In the genomic region with DNA sequence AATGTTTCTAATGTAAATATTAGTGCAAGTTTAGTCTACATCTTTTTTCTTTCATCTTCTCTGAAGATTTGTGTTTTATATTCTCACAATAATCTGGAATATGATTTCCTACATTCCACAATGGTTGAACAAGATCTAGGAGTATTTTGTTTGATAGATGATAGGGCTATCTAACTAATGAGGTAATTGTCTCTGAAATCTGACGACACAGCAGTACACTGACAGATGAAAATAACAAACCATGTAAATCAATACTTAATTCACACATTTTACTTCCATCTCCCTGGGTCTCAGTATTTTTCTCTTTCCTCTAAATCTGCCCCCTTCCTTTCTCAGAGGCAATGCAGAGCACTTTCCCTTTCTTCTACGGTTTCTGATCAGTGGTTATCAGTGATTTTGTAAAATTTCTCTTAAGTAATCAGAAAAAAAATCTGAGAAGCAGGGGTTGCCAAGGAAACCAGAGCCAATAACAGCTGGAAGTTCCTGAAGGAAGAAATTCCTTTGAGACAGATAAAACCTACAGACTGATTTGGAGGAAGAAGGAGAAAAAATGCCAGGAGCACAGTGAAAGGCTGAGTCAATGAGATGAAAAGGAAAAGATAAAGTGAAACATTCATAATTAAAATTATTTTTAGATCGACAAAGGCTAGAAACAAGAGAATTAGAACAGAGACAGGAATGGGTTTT, we compare ENCODE assay signal across 17 cellular contexts. TPM values are rescaled to one million over a fixed set of nuclear protein-coding genes. Genes with fewer than 3 reads are reported as not detected.
DNase-seq lines count a peak whose midpoint lies in the region; ATAC-seq and TF ChIP-seq lines count a peak whose summit lies in the region.
"Had no signal": no experiment of that assay in that cellular context is flagged by ENCODE, and none has a peak within 500 bp of the region (broad histone marks: within the 10 kb centered on the region; RNA-seq: fewer than 3 reads in every experiment).

No MANE protein-coding gene starts in this region.

- intact Hi-C loops in Right ventricle myocardium superior (cut with DNase I) = no loop called here

- H2BK12ac ChIP-seq in neuronal stem cell (ENCODE audit: low read length) = no peak overlapping the region

- TF ChIP-seq EP300 in upper lobe of left lung (IDR thresholded peaks at IDR 0.05) = no peak

- H2AK5ac ChIP-seq in neuronal stem cell (ENCODE audit: low read depth, low read length) = no peak overlapping the region

- H3K4me2 ChIP-seq in neuronal stem cell (ENCODE audit: insufficient read depth, low read length, poor library complexity, severe bottlenecking) = no peak overlapping the region

- H3K4me1 ChIP-seq in cardiac muscle cell (ENCODE audit: low read depth) = no peaks in the 10 kb centered on the region
- peaks cover 5% of the 10 kb centered on the region for H3K4me1 ChIP-seq in iPS-18a (ENCODE audit: control insufficient read depth, low read depth, low read length)
- H3K4me1 ChIP-seq in neuronal stem cell (ENCODE audit: control insufficient read depth in 2 of 2, insufficient read depth in 1 of 2, low read depth in 1 of 2, low read length in 2 of 2) = no peaks in the 10 kb centered on the region
- no peaks in the 10 kb centered on the region for H3K4me1 ChIP-seq in upper lobe of left lung
- H3K4me1 ChIP-seq: heart left ventricle, left ventricle myocardium inferior, tibial artery had no signal

- no peak for TF ChIP-seq POLR2A in upper lobe of left lung (IDR thresholded peaks at IDR 0.05)

- H4K91ac ChIP-seq in neuronal stem cell (ENCODE audit: low read depth, low read length, poor library complexity) = no peak overlapping the region

- H3K27me3 ChIP-seq in cardiac muscle cell = no peaks in the 10 kb centered on the region
- no peaks in the 10 kb centered on the region for H3K27me3 ChIP-seq in iPS-18a (ENCODE audit: control insufficient read depth, insufficient read depth, low read length)
- no peaks in the 10 kb centered on the region for H3K27me3 ChIP-seq in neuronal stem cell (ENCODE audit: control insufficient read depth in 3 of 3, insufficient read depth in 3 of 3, low read depth in 1 of 3, low read length in 3 of 3)
- no peaks in the 10 kb centered on the region for H3K27me3 ChIP-seq in upper lobe of left lung
- H3K27me3 ChIP-seq: dorsolateral prefrontal cortex, heart left ventricle, neutrophil, tibial artery had no signal

- no CpG with 5 or more reads among the region's 3 CpGs for WGBS in neuronal stem cell (ENCODE audit: extremely low coverage in 2 of 2, insufficient read length in 2 of 2, insufficient replicate concordance in 1 of 2), 2 donors
- WGBS in upper lobe of left lung, 2 donors = 57 to 73% methylated on average over 3 of the region's 3 CpGs

- H3K36me3 ChIP-seq in cardiac muscle cell (no peaks in the 10 kb centered on the region), iPS-18a (ENCODE audit: control insufficient read depth, low read depth, low read length) (no peaks in the 10 kb centered on the region), neuronal stem cell (replicated peaks in 1 of 2; ENCODE audit: control insufficient read depth in 2 of 2, insufficient read depth in 2 of 2, low read length in 2 of 2) (peaks cover 0 to 8% of the 10 kb centered on the region in 2 donors), upper lobe of left lung (no peaks in the 10 kb centered on the region)
- H3K36me3 ChIP-seq: left ventricle myocardium inferior, neutrophil had no signal

- H3K18ac ChIP-seq in neuronal stem cell (ENCODE audit: low read length) = no peak overlapping the region

- DNase-seq in cardiac muscle cell (ENCODE audit: low read depth in 1 of 2, low spot score in 1 of 2) = peak in 1 of 2 donors; percentile 67
- no peak for DNase-seq in Right ventricle myocardium superior
- peak; percentile 50 for DNase-seq in astrocyte of the hippocampus (ENCODE audit: low read depth, low spot score)
- no peak for DNase-seq in neuronal stem cell (ENCODE audit: low spot score)
- DNase-seq in upper lobe of left lung = no peak
- DNase-seq: activated naive CD8-positive, alpha-beta T cell treated with anti-CD3 and anti-CD28 coated beads for 36 hours; dorsolateral prefrontal cortex; heart left ventricle; left ventricle myocardium inferior; NCI-H1092; NCI-H510A treated with DMSO at 0.1 percent for 48 hours; tibial artery had no signal

- no peak overlapping the region for H3K4me3 ChIP-seq in cardiac muscle cell
- H3K4me3 ChIP-seq in iPS-18a (ENCODE audit: low read length) = no peak overlapping the region
- H3K4me3 ChIP-seq in neuronal stem cell (ENCODE audit: low read length in 2 of 2) = no peak overlapping the region
- no peak overlapping the region for H3K4me3 ChIP-seq in upper lobe of left lung
- H3K4me3 ChIP-seq: dorsolateral prefrontal cortex, heart left ventricle, left ventricle myocardium inferior, tibial artery had no signal

- no peak for ATAC-seq in Right ventricle myocardium superior (ENCODE audit: poor library complexity)
- no peak for ATAC-seq in GM19455 (IDR thresholded peaks at IDR 0.05; ENCODE audit: unreplicated experiment)
- no peak for ATAC-seq in upper lobe of left lung (ENCODE audit: low FRiP score in 2 of 2)
- ATAC-seq in GM18868 (IDR thresholded peaks at IDR 0.05; ENCODE audit: unreplicated experiment) = no peak
- ATAC-seq: heart left ventricle, Right ventricle myocardium inferior had no signal

- H3K23ac ChIP-seq in neuronal stem cell (ENCODE audit: low read depth, low read length, poor library complexity) = no peak overlapping the region

- H2BK15ac ChIP-seq in neuronal stem cell (ENCODE audit: low read length) = no peak overlapping the region

- H3K9me3 ChIP-seq in cardiac muscle cell (ENCODE audit: low read depth) = no peaks in the 10 kb centered on the region
- H3K9me3 ChIP-seq in iPS-18a (ENCODE audit: control insufficient read depth, low read depth, low read length) = no peaks in the 10 kb centered on the region
- H3K9me3 ChIP-seq in neuronal stem cell (replicated peaks in 1 of 2; ENCODE audit: control insufficient read depth in 2 of 2, insufficient read depth in 1 of 2, low read depth in 1 of 2, low read length in 2 of 2) = no peaks in the 10 kb centered on the region
- H3K9me3 ChIP-seq in upper lobe of left lung = no peaks in the 10 kb centered on the region
- H3K9me3 ChIP-seq: heart left ventricle, left ventricle myocardium inferior, neutrophil, tibial artery had no signal

- no peak overlapping the region for H4K8ac ChIP-seq in neuronal stem cell (ENCODE audit: low read depth, low read length)

- no peak overlapping the region for H3K4ac ChIP-seq in neuronal stem cell (ENCODE audit: low read length)

- no peaks in the 10 kb centered on the region for H3K79me1 ChIP-seq in neuronal stem cell (ENCODE audit: low read depth, low read length)

- H3K14ac ChIP-seq in neuronal stem cell (ENCODE audit: low read length) = no peak overlapping the region

- no peak overlapping the region for H2BK120ac ChIP-seq in neuronal stem cell (ENCODE audit: low read depth, low read length)

- TF ChIP-seq CTCF in cardiac muscle cell (IDR thresholded peaks at IDR 0.05; ENCODE audit: low read depth, low read length) (no peak), upper lobe of left lung (IDR thresholded peaks at IDR 0.05) (no peak)

- H3K9ac ChIP-seq in iPS-18a (ENCODE audit: low read length) (peak overlapping the region; percentile 34), neuronal stem cell (ENCODE audit: low read depth, low read length, poor library complexity) (no peak overlapping the region)

- peak overlapping the region; percentile 6 for H3K27ac ChIP-seq in cardiac muscle cell
- peak overlapping the region; percentile 50 for H3K27ac ChIP-seq in iPS-18a (ENCODE audit: low read length)
- H3K27ac ChIP-seq in neuronal stem cell (replicated peaks; ENCODE audit: low read length) = no peak overlapping the region
- no peak overlapping the region for H3K27ac ChIP-seq in upper lobe of left lung
- H3K27ac ChIP-seq: heart left ventricle, left ventricle myocardium inferior, neutrophil, tibial artery had no signal

- no peak overlapping the region for H2AFZ ChIP-seq in neuronal stem cell (ENCODE audit: low read length)

- no peak overlapping the region for H2BK5ac ChIP-seq in neuronal stem cell (ENCODE audit: low read length)

RNA-seq across cellular contexts. Expression of a gene that starts 7.3 kb away (rescaled TPM):
- total RNA-seq in cardiac muscle cell = 20.5 and 26.3 TPM in 2 replicates
- polyA plus RNA-seq in cardiac muscle cell = 18.2 and 18.8 TPM in 2 replicates
- 9.1 TPM for total RNA-seq in Right ventricle myocardium superior
- 20.5 TPM for polyA plus RNA-seq in neuronal stem cell (2013, experiment 1 of 2)
- polyA plus RNA-seq in neuronal stem cell (2013, experiment 2 of 2) = 20.3 TPM
- 10 to 100 TPM; 13.0 to 37.4 (median 20.6) TPM for total RNA-seq in upper lobe of left lung

RNA-seq across cellular contexts. Expression of a gene that starts 49.2 kb away (rescaled TPM):
- total RNA-seq in cardiac muscle cell (4.3 and 4.8 TPM in 2 replicates), Right ventricle myocardium superior (0.59 TPM), upper lobe of left lung (1 to 10 TPM; 2.4 to 9.7 (median 5.9) TPM)
- polyA plus RNA-seq in cardiac muscle cell = 4.0 and 6.5 TPM in 2 replicates
- 12.0 TPM for polyA plus RNA-seq in neuronal stem cell (2013, experiment 1 of 2)
- 11.9 TPM for polyA plus RNA-seq in neuronal stem cell (2013, experiment 2 of 2)

Comparison
In these comparisons a context has a peak if more than half of its experiments do, and no peak if none do; other contexts are left out.
1. H3K27ac ChIP-seq: peak in cardiac muscle cell (single experiment) and iPS-18a (single experiment); none in neuronal stem cell (single experiment) and upper lobe of left lung (0 of 4).